In the genomic region with DNA sequence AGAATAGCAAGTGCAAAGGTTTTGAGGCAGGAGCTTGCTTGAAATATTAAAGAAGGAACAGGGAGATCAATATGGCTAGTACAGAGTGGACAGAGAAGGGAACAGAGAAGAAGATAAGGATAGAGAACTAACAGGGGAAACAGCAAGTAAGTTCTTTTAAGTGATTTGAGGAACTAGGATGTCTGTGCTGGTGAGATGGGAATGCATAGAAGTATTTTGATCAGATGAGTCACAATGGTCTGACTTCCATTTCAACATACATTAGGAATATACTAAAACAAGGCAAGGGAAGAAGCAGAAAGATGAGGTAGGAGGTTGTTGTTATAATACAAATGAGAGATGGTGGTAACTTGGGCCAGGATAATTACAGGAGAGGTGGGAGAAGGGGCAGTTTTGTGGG, we compare ENCODE assay signal across 18 cellular contexts.
A peak's percentile ranks its signal among the peaks of the same experiment; 100 is the strongest.
DNase-seq lines count a peak whose midpoint lies in the region; ATAC-seq and TF ChIP-seq lines count a peak whose summit lies in the region.
"Had no signal": no experiment of that assay in that cellular context is flagged by ENCODE, and none has a peak within 500 bp of the region (broad histone marks: within the 10 kb centered on the region; RNA-seq: fewer than 3 reads in every experiment).

No MANE protein-coding gene starts in this region.

- in situ Hi-C loops in astrocyte of the spinal cord (cut with HindIII; ENCODE audit: low sequenced_read_pairs) = no loop called here

- H3K9me3 ChIP-seq in stomach = no peaks in the 10 kb centered on the region
- H3K9me3 ChIP-seq: heart left ventricle had no signal

- peak; percentile 30 for DNase-seq in AG10803 (ENCODE audit: low read depth)
- peak; percentile 21 for DNase-seq in NOMO-1 treated with dmso at 0.1 percent for 144 hours (lab: John Stamatoyannopoulos, UW; ENCODE audit: unreplicated experiment)
- peak; percentile 40 for DNase-seq in astrocyte of the spinal cord (ENCODE audit: low read depth, low spot score)
- DNase-seq in foreskin keratinocyte = peak in 1 of 2 donors; percentile 54
- no peak for DNase-seq in NCI-H345 treated with DMSO at 0.1 percent for 48 hours (lab: John Stamatoyannopoulos, UW; ENCODE audit: unreplicated experiment)
- DNase-seq in activated CD4-positive, alpha-beta T cell treated with anti-CD3 and anti-CD28 coated beads, Interleukin-2, amount 50 U/mL, for 4 hours = no peak
- no peak for DNase-seq in stomach
- DNase-seq: activated CD8-positive, alpha-beta T cell treated with anti-CD3 and anti-CD28 coated beads, Interleukin-2, amount 10 ng/mL, durations not matched to agents 7 days and 5 days; activated naive CD8-positive, alpha-beta T cell treated with anti-CD3 and anti-CD28 coated beads, Interleukin-2, amount 10 ng/mL, durations not matched to agents 7 days and 5 days; activated T-cell treated with anti-CD3 and anti-CD28 coated beads, Interleukin-2, amount 50 U/mL, for 72 hours; heart left ventricle; naive thymus-derived CD8-positive, alpha-beta T cell; NCI-H2081; NCI-H526 treated with DMSO at 0.1 percent for 48 hours; stimulated activated naive CD8-positive, alpha-beta T cell treated with anti-CD3 and anti-CD28 coated beads, Interleukin-15, amount 100 ng/mL, for 72 hours; T-cell had no signal

- no peaks in the 10 kb centered on the region for H3K36me3 ChIP-seq in stomach
- H3K36me3 ChIP-seq: heart left ventricle had no signal

- H3K4me3 ChIP-seq in AG10803 (ENCODE audit: low read length) = no peak overlapping the region
- H3K4me3 ChIP-seq in astrocyte of the spinal cord (ENCODE audit: low read depth, low read length) = no peak overlapping the region
- H3K4me3 ChIP-seq in stomach = no peak overlapping the region
- H3K4me3 ChIP-seq: heart left ventricle, lung had no signal

- intact Hi-C loops in stomach (cut with DNase I; ENCODE audit: low total_unique reads) = no loop called here

- no peak for TF ChIP-seq POLR2A in stomach (IDR thresholded peaks at IDR 0.05)

- peak; percentile 28 for ATAC-seq in foreskin keratinocyte
- ATAC-seq in GM19324 (IDR thresholded peaks at IDR 0.05; ENCODE audit: low FRiP score, unreplicated experiment) = no peak
- ATAC-seq: activated CD8-positive, alpha-beta T cell treated with anti-CD3 and anti-CD28 coated beads, Interleukin-2, amount 10 ng/mL, durations not matched to agents 7 days and 5 days; heart left ventricle; naive thymus-derived CD8-positive, alpha-beta T cell; stimulated activated naive CD8-positive, alpha-beta T cell treated with anti-CD3 and anti-CD28 coated beads, Interleukin-15, amount 100 ng/mL, for 72 hours; T-cell had no signal

- TF ChIP-seq EP300 in stomach (IDR thresholded peaks at IDR 0.05) = no peak

- no peak for TF ChIP-seq CTCF in AG10803 (conservative IDR thresholded peaks at IDR 0.05; ENCODE audit: low read length)
- TF ChIP-seq CTCF in astrocyte of the spinal cord (IDR thresholded peaks at IDR 0.05; ENCODE audit: low read depth, low read length) = no peak
- no peak for TF ChIP-seq CTCF in foreskin keratinocyte (conservative IDR thresholded peaks at IDR 0.05)
- no peak for TF ChIP-seq CTCF in stomach (IDR thresholded peaks at IDR 0.05)

- H3K4me1 ChIP-seq in foreskin keratinocyte (peaks cover 5% of the 10 kb centered on the region), stomach (no peaks in the 10 kb centered on the region)

- no peak overlapping the region for H3K27ac ChIP-seq in foreskin keratinocyte
- no peak overlapping the region for H3K27ac ChIP-seq in stomach
- H3K27ac ChIP-seq: heart left ventricle had no signal

- H3K27me3 ChIP-seq in foreskin keratinocyte = no peaks in the 10 kb centered on the region
- H3K27me3 ChIP-seq in stomach = no peaks in the 10 kb centered on the region
- H3K27me3 ChIP-seq: heart left ventricle had no signal

Comparison
In these comparisons a context has a peak if more than half of its experiments do, and no peak if none do; other contexts are left out.
1. DNase-seq: peak in AG10803 (single experiment), NOMO-1 treated with dmso at 0.1 percent for 144 hours (single experiment) and astrocyte of the spinal cord (single experiment); none in NCI-H345 treated with DMSO at 0.1 percent for 48 hours (single experiment), activated CD4-positive, alpha-beta T cell treated with anti-CD3 and anti-CD28 coated beads, Interleukin-2, amount 50 U/mL, for 4 hours (0 of 2) and stomach (single experiment).